In the genomic region with DNA sequence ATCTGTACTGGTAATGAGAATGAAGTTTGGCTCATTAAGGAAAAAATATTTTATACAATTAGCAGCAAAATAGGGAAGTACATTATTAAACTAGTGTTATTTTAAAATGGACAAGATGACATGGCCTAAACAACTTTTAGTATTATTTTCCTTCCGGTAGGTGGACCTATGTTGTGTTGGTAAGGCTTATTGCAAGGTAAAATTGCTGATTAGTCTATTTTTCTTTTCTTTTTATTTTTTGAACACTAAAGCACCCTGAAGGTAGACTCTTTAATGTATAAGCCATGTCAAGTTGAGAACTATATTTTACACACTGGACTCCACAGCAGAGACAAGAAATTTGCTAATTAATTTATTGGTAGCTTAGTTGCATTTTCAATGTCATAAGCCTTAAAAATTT, we compare ENCODE assay signal across 33 cellular contexts.
"Had no signal": no experiment of that assay in that cellular context is flagged by ENCODE, and none has a peak within 500 bp of the region (broad histone marks: within the 10 kb centered on the region; RNA-seq: fewer than 3 reads in every experiment).

No MANE protein-coding gene starts in this region.

- H3K9me3 ChIP-seq: adrenal gland, ascending aorta, body of pancreas, breast epithelium had no signal

- H3K36me3 ChIP-seq: adrenal gland, ascending aorta, brain microvascular endothelial cell, breast epithelium, cardiac muscle cell had no signal

- H3K4me3 ChIP-seq: adrenal gland, ascending aorta, body of pancreas, breast epithelium, cardiac muscle cell had no signal

- H3K4me1 ChIP-seq: adrenal gland, ascending aorta, body of pancreas, breast epithelium had no signal

- DNase-seq: activated effector memory CD4-positive, alpha-beta T cell treated with anti-CD3 and anti-CD28 coated beads, Interleukin-2, amount 50 U/mL, for 16 hours; activated effector memory CD4-positive, alpha-beta T cell treated with Interleukin-2 at 50 U/mL for 16 hours; activated gamma-delta T cell; activated gamma-delta T cell treated with Interleukin-2 at 50 U/mL for 16 hours; activated naive CD4-positive, alpha-beta T cell; activated naive CD4-positive, alpha-beta T cell treated with anti-CD3 and anti-CD28 coated beads for 36 hours; activated naive CD4-positive, alpha-beta T cell treated with anti-CD3 and anti-CD28 coated beads, Interleukin-2, amount 10 ng/mL, durations not matched to agents 7 days and 5 days; activated naive CD4-positive, alpha-beta T cell treated with anti-CD3 and anti-CD28 coated beads, Interleukin-2, amount 50 U/mL, for 16 hours; activated naive CD4-positive, alpha-beta T cell treated with Interleukin-2 at 50 U/mL for 16 hours; activated naive CD8-positive, alpha-beta T cell treated with anti-CD3 and anti-CD28 coated beads for 36 hours; activated naive CD8-positive, alpha-beta T cell treated with anti-CD3 and anti-CD28 coated beads, Interleukin-2, amount 10 ng/mL, durations not matched to agents 7 days and 5 days; activated naive CD8-positive, alpha-beta T cell treated with anti-CD3 and anti-CD28 coated beads, Interleukin-2, amount 50 U/mL, for 24 hours; activated T-cell treated with anti-CD3 and anti-CD28 coated beads, Interleukin-2, amount 50 U/mL, for 4 hours; activated T-cell treated with anti-CD3 and anti-CD28 coated beads, Interleukin-2, amount 50 U/mL, for 48 hours; activated T-cell treated with anti-CD3 and anti-CD28 coated beads, Interleukin-2, amount 50 U/mL, for 72 hours; adrenal gland; amniotic stem cell; amygdala; anterior cingulate cortex; aorta; body of pancreas; brain microvascular endothelial cell; caudate nucleus; central memory CD4-positive, alpha-beta T cell; cerebellar nuclear complex had no signal

- FAIRE-seq: astrocyte, bronchial epithelial cell, colon had no signal

- H3K27ac ChIP-seq: adrenal gland, ascending aorta, body of pancreas, brain microvascular endothelial cell, breast epithelium, cardiac muscle cell had no signal

- H3K27me3 ChIP-seq: adrenal gland, ascending aorta, body of pancreas, brain microvascular endothelial cell, breast epithelium, cardiac muscle cell had no signal

- ATAC-seq: activated naive CD4-positive, alpha-beta T cell treated with anti-CD3 and anti-CD28 coated beads, Interleukin-2, amount 50 U/mL, for 72 hours; activated naive CD8-positive, alpha-beta T cell treated with anti-CD3 and anti-CD28 coated beads, Interleukin-2, amount 50 U/mL, for 24 hours; activated T-cell treated with anti-CD3 and anti-CD28 coated beads, Interleukin-2, amount 50 U/mL, for 4 hours; activated T-cell treated with anti-CD3 and anti-CD28 coated beads, Interleukin-2, amount 50 U/mL, for 72 hours; activated T-helper 17 cell treated with anti-CD3 and anti-CD28 coated beads, Interleukin-2, amount 50 U/mL, for 72 hours; body of pancreas had no signal
